1 cellular context compared by ENCODE assay signal in genomic region chr9:104927912-104928740, GRCh38.
TF ChIP-seq lines count a peak whose summit lies in the region.

ABCA1 (minus strand) TSS chr9:104928155; CDS start chr9:104903679, 24,476 bp downstream.

TF ChIP-seq in HepG2, 621 proteins besides CTCF, POLR2A, EP300 and RAD21 (continued from another document):
- TF ChIP-seq ZBTB10 (CRISPR knock-in tag; IDR thresholded peaks at IDR 0.05; ENCODE audit: borderline replicate concordance): peak; percentile 13; the same call in 1 of the 2 replicates
- peak; percentile 59; the same call in 1 of the 2 replicates for TF ChIP-seq TAF1 (CRISPR knock-in tag; IDR thresholded peaks at IDR 0.05)
- TF ChIP-seq ZNF709 (CRISPR knock-in tag; IDR thresholded peaks at IDR 0.05): peak; percentile 72; the same call in 1 of the 2 replicates
- TF ChIP-seq PRDM4 (CRISPR knock-in tag; IDR thresholded peaks at IDR 0.05; ENCODE audit: borderline replicate concordance): no peak
- TF ChIP-seq ZNF205 (CRISPR knock-in tag; IDR thresholded peaks at IDR 0.05): peak; percentile 49; the same call in 1 of the 2 replicates
- no peak for TF ChIP-seq ZNF142 (CRISPR knock-in tag; IDR thresholded peaks at IDR 0.05)
- TF ChIP-seq, protein P1, sequence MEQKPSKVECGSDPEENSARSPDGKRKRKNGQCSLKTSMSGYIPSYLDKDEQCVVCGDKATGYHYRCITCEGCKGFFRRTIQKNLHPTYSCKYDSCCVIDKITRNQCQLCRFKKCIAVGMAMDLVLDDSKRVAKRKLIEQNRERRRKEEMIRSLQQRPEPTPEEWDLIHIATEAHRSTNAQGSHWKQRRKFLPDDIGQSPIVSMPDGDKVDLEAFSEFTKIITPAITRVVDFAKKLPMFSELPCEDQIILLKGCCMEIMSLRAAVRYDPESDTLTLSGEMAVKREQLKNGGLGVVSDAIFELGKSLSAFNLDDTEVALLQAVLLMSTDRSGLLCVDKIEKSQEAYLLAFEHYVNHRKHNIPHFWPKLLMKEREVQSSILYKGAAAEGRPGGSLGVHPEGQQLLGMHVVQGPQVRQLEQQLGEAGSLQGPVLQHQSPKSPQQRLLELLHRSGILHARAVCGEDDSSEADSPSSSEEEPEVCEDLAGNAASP (CRISPR knock-in tag; IDR thresholded peaks at IDR 0.05; ENCODE audit: borderline replicate concordance): peak; percentile 56; the same call in 1 of the 2 replicates
- TF ChIP-seq KLF6 (CRISPR knock-in tag; IDR thresholded peaks at IDR 0.05): peak; percentile 61
- no peak for TF ChIP-seq ZNF713 (CRISPR knock-in tag; IDR thresholded peaks at IDR 0.05)
- TF ChIP-seq SRSF4 (IDR thresholded peaks at IDR 0.05; ENCODE audit: low read depth, low read length, poor library complexity, severe bottlenecking): no peak
- no peak for TF ChIP-seq ZNF550 (CRISPR knock-in tag; IDR thresholded peaks at IDR 0.05; ENCODE audit: borderline replicate concordance)
- TF ChIP-seq NR1H2 (CRISPR knock-in tag; IDR thresholded peaks at IDR 0.05; ENCODE audit: borderline replicate concordance, low read depth): peak; percentile 100
- TF ChIP-seq RBM22 (optimal IDR thresholded peaks at IDR 0.05; ENCODE audit: low read length): peak; percentile 13
- TF ChIP-seq, protein P2, sequence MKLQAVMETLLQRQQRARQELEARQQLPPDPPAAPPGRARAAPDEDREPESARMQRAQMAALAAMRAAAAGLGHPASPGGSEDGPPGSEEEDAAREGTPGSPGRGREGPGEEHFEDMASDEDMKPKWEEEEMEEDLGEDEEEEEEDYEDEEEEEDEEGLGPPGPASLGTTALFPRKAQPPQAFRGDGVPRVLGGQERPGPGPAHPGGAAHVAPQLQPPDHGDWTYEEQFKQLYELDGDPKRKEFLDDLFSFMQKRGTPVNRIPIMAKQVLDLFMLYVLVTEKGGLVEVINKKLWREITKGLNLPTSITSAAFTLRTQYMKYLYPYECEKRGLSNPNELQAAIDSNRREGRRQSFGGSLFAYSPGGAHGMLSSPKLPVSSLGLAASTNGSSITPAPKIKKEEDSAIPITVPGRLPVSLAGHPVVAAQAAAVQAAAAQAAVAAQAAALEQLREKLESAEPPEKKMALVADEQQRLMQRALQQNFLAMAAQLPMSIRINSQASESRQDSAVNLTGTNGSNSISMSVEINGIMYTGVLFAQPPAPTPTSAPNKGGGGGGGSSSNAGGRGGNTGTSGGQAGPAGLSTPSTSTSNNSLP (IDR thresholded peaks at IDR 0.05; ENCODE audit: low read depth, low read length): no peak
- TF ChIP-seq THAP11 (CRISPR knock-in tag; IDR thresholded peaks at IDR 0.05): peak; percentile 84
- no peak for TF ChIP-seq CREB3 (CRISPR knock-in tag; IDR thresholded peaks at IDR 0.05)
- TF ChIP-seq, protein P3, sequence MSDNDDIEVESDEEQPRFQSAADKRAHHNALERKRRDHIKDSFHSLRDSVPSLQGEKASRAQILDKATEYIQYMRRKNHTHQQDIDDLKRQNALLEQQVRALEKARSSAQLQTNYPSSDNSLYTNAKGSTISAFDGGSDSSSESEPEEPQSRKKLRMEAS (IDR thresholded peaks at IDR 0.05): peak; percentile 97
- TF ChIP-seq ZNF556 (CRISPR knock-in tag; IDR thresholded peaks at IDR 0.05; ENCODE audit: borderline replicate concordance): 0 out of 2 replicates have a peak, but pooled peaks have one; percentile 38
- TF ChIP-seq ZNF510 (CRISPR knock-in tag; IDR thresholded peaks at IDR 0.05; ENCODE audit: low read depth): 0 out of 2 replicates have a peak, but pooled peaks have one; percentile 11
TF ChIP-seq in HepG2: peak in this region for 122.
